In genomic region chr5:155943516-155944407, GRCh38 we compare ENCODE assay signal across 8 cellular contexts.
DNase-seq lines count a peak whose midpoint lies in the region; ATAC-seq, FAIRE-seq and TF ChIP-seq lines count a peak whose summit lies in the region.

No MANE protein-coding gene starts in this region.

- no peaks in the 10 kb centered on the region for H3K9me3 Mint-ChIP-seq in CD8-positive, alpha-beta T cell
- H3K9me3 Mint-ChIP-seq in activated T-helper 17 cell treated with anti-CD3 and anti-CD28 coated beads, Interleukin-2, amount 50 U/mL, for 72 hours = no peaks in the 10 kb centered on the region

- intact Hi-C loops in CD8-positive, alpha-beta T cell (cut with DNase I, micrococcal nuclease) = loop anchor here in 1 of 2 experiments (2.0 kb wide), 2 partner anchors 991 to 1189 kb away; no protein-coding TSS in a partner anchor
- intact Hi-C loops in pancreas (cut with DNase I) = no loop called here

- POLR2A ChIA-PET in CD8-positive, alpha-beta T cell (lab: Charles Lee) = no interaction called here

- H3K4me1 ChIP-seq in CD8-positive, alpha-beta T cell (ENCODE audit: insufficient read depth, low read length) = peaks cover 3% of the 10 kb centered on the region
- no peaks in the 10 kb centered on the region for H3K4me1 ChIP-seq in pancreas

- no peak overlapping the region for H3K4me3 ChIP-seq in CD8-positive, alpha-beta T cell (ENCODE audit: low read depth, low read length)
- H3K4me3 ChIP-seq in pancreas = no peak overlapping the region

- H3K4me3 Mint-ChIP-seq in CD8-positive, alpha-beta T cell = no peak overlapping the region
- no peak overlapping the region for H3K4me3 Mint-ChIP-seq in activated T-helper 17 cell treated with anti-CD3 and anti-CD28 coated beads, Interleukin-2, amount 50 U/mL, for 72 hours

- peaks cover 5% of the 10 kb centered on the region for H3K4me1 Mint-ChIP-seq in CD8-positive, alpha-beta T cell (ENCODE audit: low read depth)
- no peaks in the 10 kb centered on the region for H3K4me1 Mint-ChIP-seq in activated T-helper 17 cell treated with anti-CD3 and anti-CD28 coated beads, Interleukin-2, amount 50 U/mL, for 72 hours

- CTCF ChIA-PET in CD8-positive, alpha-beta T cell (lab: Charles Lee) = interaction anchor here (1.0 kb wide), 1 partner anchor 83 kb away, joined by 3 read pairs; no protein-coding TSS in a partner anchor

- DNase-seq in CD8-positive, alpha-beta T cell = peak in 4 of 7 experiments; percentile 2 to 40 (median 24)
- peak; percentile 36 to 59 for DNase-seq in NCI-H446 (lab: John Stamatoyannopoulos, UW)
- DNase-seq in germinal center (ENCODE audit: low spot score) = peak; percentile 8
- DNase-seq in pancreas = peak in 3 of 6 donors; percentile 30 to 56 (median 41)
- no peak for DNase-seq in DMS79 (lab: John Stamatoyannopoulos, UW)

- ATAC-seq in CD8-positive, alpha-beta T cell = peak; percentile 48
- peak; percentile 88 for ATAC-seq in GM19035 (IDR thresholded peaks at IDR 0.05; ENCODE audit: unreplicated experiment)
- peak; percentile 85 for ATAC-seq in HG03103 (IDR thresholded peaks at IDR 0.05; ENCODE audit: low read depth, unreplicated experiment)
- ATAC-seq in activated T-helper 17 cell treated with anti-CD3 and anti-CD28 coated beads, Interleukin-2, amount 50 U/mL, for 72 hours (replicated peaks) = peak; percentile 31
- peak; percentile 61 to 89 (median 86) for ATAC-seq in pancreas

- no peaks in the 10 kb centered on the region for H3K27me3 ChIP-seq in CD8-positive, alpha-beta T cell (ENCODE audit: insufficient read depth, low read length)
- H3K27me3 ChIP-seq in pancreas = no peaks in the 10 kb centered on the region

- peaks cover 9% of the 10 kb centered on the region for H3K27me3 Mint-ChIP-seq in CD8-positive, alpha-beta T cell (ENCODE audit: low read depth)
- peaks cover 19% of the 10 kb centered on the region for H3K27me3 Mint-ChIP-seq in activated T-helper 17 cell treated with anti-CD3 and anti-CD28 coated beads, Interleukin-2, amount 50 U/mL, for 72 hours

- 7 to 20% methylated on average over 2 of the region's 2 CpGs for WGBS in pancreas, 2 donors

- H3K36me3 ChIP-seq in CD8-positive, alpha-beta T cell (ENCODE audit: insufficient read depth, low read length) = no peaks in the 10 kb centered on the region
- no peaks in the 10 kb centered on the region for H3K36me3 ChIP-seq in pancreas

- TF ChIP-seq CTCF in CD8-positive, alpha-beta T cell (IDR thresholded peaks at IDR 0.05) = peak; percentile 54
- TF ChIP-seq CTCF in pancreas (IDR thresholded peaks at IDR 0.05) = peak; percentile 39 to 61 (median 56)

- no peak overlapping the region for H3K27ac ChIP-seq in CD8-positive, alpha-beta T cell (ENCODE audit: low read depth, low read length)
- no peak overlapping the region for H3K27ac ChIP-seq in pancreas

- H3K36me3 Mint-ChIP-seq in CD8-positive, alpha-beta T cell = no peaks in the 10 kb centered on the region
- H3K36me3 Mint-ChIP-seq in activated T-helper 17 cell treated with anti-CD3 and anti-CD28 coated beads, Interleukin-2, amount 50 U/mL, for 72 hours (ENCODE audit: low read depth) = no peaks in the 10 kb centered on the region

- FAIRE-seq in pancreas (lab: Jason Lieb, UNC) = no peak

- H3K27ac Mint-ChIP-seq in CD8-positive, alpha-beta T cell = no peak overlapping the region
- no peak overlapping the region for H3K27ac Mint-ChIP-seq in activated T-helper 17 cell treated with anti-CD3 and anti-CD28 coated beads, Interleukin-2, amount 50 U/mL, for 72 hours

- no peaks in the 10 kb centered on the region for H3K9me3 ChIP-seq in CD8-positive, alpha-beta T cell (ENCODE audit: low read length)
- H3K9me3 ChIP-seq in pancreas = no peaks in the 10 kb centered on the region

Comparison
In these comparisons a context has a peak if more than half of its experiments do, and no peak if none do; other contexts are left out.
1. ATAC-seq: peak in every context shown above with its lines; median percentile 88 in GM19035; 86 in pancreas; 85 in HG03103; 48 in CD8-positive, alpha-beta T cell; 31 in activated T-helper 17 cell treated with anti-CD3 and anti-CD28 coated beads, Interleukin-2, amount 50 U/mL, for 72 hours.